Comparison of ENCODE assay signal across 19 cellular contexts in the genomic region with DNA sequence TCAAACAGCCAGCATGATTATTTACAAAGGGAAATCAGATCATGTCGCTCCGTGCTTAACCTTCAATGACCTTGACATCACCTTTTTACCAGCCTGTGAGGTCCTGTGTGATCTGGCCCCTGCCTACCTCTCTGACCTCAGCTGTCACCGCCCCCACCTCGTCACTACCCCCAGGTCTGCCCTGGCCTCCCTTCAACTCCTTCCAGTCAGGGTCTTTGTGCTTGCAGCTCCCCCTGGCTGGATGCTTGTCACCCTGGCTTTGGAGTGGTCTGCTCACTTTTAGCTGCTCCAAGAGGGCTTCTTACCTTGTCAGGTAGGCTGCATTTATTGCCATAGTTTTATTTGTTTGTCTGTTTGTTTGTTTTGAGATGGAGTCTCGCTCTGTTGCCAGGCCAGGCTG.
"Had no signal": no experiment of that assay in that cellular context is flagged by ENCODE, and none has a peak within 500 bp of the region (broad histone marks: within the 10 kb centered on the region; RNA-seq: fewer than 3 reads in every experiment).

No MANE protein-coding gene starts in this region.

- H3K4me3 Mint-ChIP-seq: activated T-cell treated with anti-CD3 and anti-CD28 coated beads, Interleukin-2, amount 50 U/mL, for 24 hours; activated T-helper 17 cell treated with anti-CD3 and anti-CD28 coated beads, Interleukin-2, amount 50 U/mL, for 72 hours; brain; mesothelial cell of epicardium; naive thymus-derived CD8-positive, alpha-beta T cell; T-helper 2 cell treated with Interferon-gamma antibody and Interleukin-4, amounts not matched to agents 5 μg/mL and 100 μg/mL, for 36 hours had no signal

- H3K4me3 ChIP-seq: heart right ventricle, left lung, prostate gland had no signal

- H3K27ac Mint-ChIP-seq: activated naive CD4-positive, alpha-beta T cell treated with anti-CD3 and anti-CD28 coated beads, Interleukin-2, amount 50 U/mL, for 72 hours; activated T-cell treated with anti-CD3 and anti-CD28 coated beads, Interleukin-2, amount 50 U/mL, for 24 hours; activated T-helper 17 cell treated with anti-CD3 and anti-CD28 coated beads, Interleukin-2, amount 50 U/mL, for 72 hours; mesothelial cell of epicardium; T-helper 2 cell treated with Interferon-gamma antibody and Interleukin-4, amounts not matched to agents 5 μg/mL and 100 μg/mL, for 36 hours had no signal

- H3K9me3 ChIP-seq: heart right ventricle, left lung, prostate gland had no signal

- H3K9me3 Mint-ChIP-seq: activated naive CD4-positive, alpha-beta T cell treated with anti-CD3 and anti-CD28 coated beads, Interleukin-2, amount 50 U/mL, for 72 hours; activated T-cell treated with anti-CD3 and anti-CD28 coated beads, Interleukin-2, amount 50 U/mL, for 24 hours; activated T-helper 17 cell treated with anti-CD3 and anti-CD28 coated beads, Interleukin-2, amount 50 U/mL, for 72 hours; brain; mesothelial cell of epicardium; naive thymus-derived CD8-positive, alpha-beta T cell; T-helper 2 cell treated with Interferon-gamma antibody and Interleukin-4, amounts not matched to agents 5 μg/mL and 100 μg/mL, for 36 hours had no signal

- H3K36me3 ChIP-seq: heart right ventricle, left lung, prostate gland had no signal

- H3K4me1 Mint-ChIP-seq: activated T-helper 17 cell treated with anti-CD3 and anti-CD28 coated beads, Interleukin-2, amount 50 U/mL, for 72 hours; brain; mesothelial cell of epicardium; naive thymus-derived CD8-positive, alpha-beta T cell had no signal

- ATAC-seq: activated naive CD4-positive, alpha-beta T cell treated with anti-CD3 and anti-CD28 coated beads, Interleukin-2, amount 50 U/mL, for 72 hours; activated T-helper 17 cell treated with anti-CD3 and anti-CD28 coated beads, Interleukin-2, amount 50 U/mL, for 72 hours; heart right ventricle; left lung; naive thymus-derived CD8-positive, alpha-beta T cell had no signal

- H3K27me3 ChIP-seq: heart right ventricle, left lung had no signal

- H3K27me3 Mint-ChIP-seq: activated T-cell treated with anti-CD3 and anti-CD28 coated beads, Interleukin-2, amount 50 U/mL, for 24 hours; activated T-helper 17 cell treated with anti-CD3 and anti-CD28 coated beads, Interleukin-2, amount 50 U/mL, for 72 hours; naive thymus-derived CD8-positive, alpha-beta T cell had no signal

- H3K27ac ChIP-seq: heart right ventricle, left lung, prostate gland, VCaP had no signal

- H3K4me1 ChIP-seq: heart right ventricle, left lung, prostate gland had no signal

- H3K36me3 Mint-ChIP-seq: activated naive CD4-positive, alpha-beta T cell treated with anti-CD3 and anti-CD28 coated beads, Interleukin-2, amount 50 U/mL, for 72 hours; brain; mesothelial cell of epicardium; naive thymus-derived CD8-positive, alpha-beta T cell had no signal

- DNase-seq: activated CD4-positive, alpha-beta T cell treated with anti-CD3 and anti-CD28 coated beads, Interleukin-2, amount 50 U/mL, for 1 hour; activated CD4-positive, CD25-positive, alpha-beta regulatory T cell treated with anti-CD3 and anti-CD28 coated beads, Interleukin-2, amount 50 U/mL, for 72 hours; activated CD8-positive, alpha-beta memory T cell treated with anti-CD3 and anti-CD28 coated beads for 24 hours; activated CD8-positive, alpha-beta memory T cell treated with anti-CD3 and anti-CD28 coated beads, Interleukin-2, amount 50 U/mL, for 4 hours; activated T-cell treated with anti-CD3 and anti-CD28 coated beads, Interleukin-2, amount 50 U/mL, for 24 hours; aorta; heart right ventricle; kidney glomerular epithelial cell; left lung; naive thymus-derived CD8-positive, alpha-beta T cell; stimulated activated CD4-positive, alpha-beta T cell treated with anti-CD3 and anti-CD28 coated beads, Interleukin-4, amount 100 ng/mL, for 24 hours; stimulated activated naive CD4-positive, alpha-beta T cell treated with Interleukin-2 at 50 U/mL for 16 hours had no signal
